Comparison of ENCODE assay signal across 22 cellular contexts in genomic region chr14:103574104-103574503, GRCh38. TPM values are rescaled to one million over a fixed set of nuclear protein-coding genes. Genes with fewer than 3 reads are reported as not detected.
DNase-seq lines count a peak whose midpoint lies in the region; ATAC-seq and TF ChIP-seq lines count a peak whose summit lies in the region.
"Had no signal": no experiment of that assay in that cellular context is flagged by ENCODE, and none has a peak within 500 bp of the region (broad histone marks: within the 10 kb centered on the region; RNA-seq: fewer than 3 reads in every experiment).

No MANE protein-coding gene starts in this region.

- H3K4me1 ChIP-seq in esophagus (ENCODE audit: control insufficient read depth in 2 of 2, insufficient read depth in 2 of 2, low read length in 1 of 2): peaks cover 2 to 12% of the 10 kb centered on the region in 2 donors
- peaks cover 66% of the 10 kb centered on the region for H3K4me1 ChIP-seq in lower lobe of right lung
- H3K4me1 ChIP-seq in stomach smooth muscle (ENCODE audit: control insufficient read depth, insufficient read depth, low read length): peaks cover 34% of the 10 kb centered on the region
- H3K4me1 ChIP-seq in foreskin keratinocyte: peaks cover 4% of the 10 kb centered on the region
- H3K4me1 ChIP-seq: Caco-2 had no signal

- DNase-seq in RWPE1 (ENCODE audit: low spot score) (no peak), lower lobe of right lung (no peak), foreskin keratinocyte (no peak), NK-92 (lab: John Stamatoyannopoulos, UW; ENCODE audit: unreplicated experiment) (no peak), NCI-H2227 treated with DMSO at 0.1 percent for 48 hours (lab: John Stamatoyannopoulos, UW) (no peak), NCI-H1105 (lab: John Stamatoyannopoulos, UW) (no peak)
- DNase-seq: Caco-2; CD4-positive, CD25-positive, alpha-beta regulatory T cell; DMS153; EL; GOT3; Kasumi-1; MG63; NCI-H1092 treated with DMSO at 0.1 percent for 48 hours; NCI-H1694; NCI-H2081 treated with DMSO at 0.1 percent for 48 hours; NCI-H510A; NCI-H748 treated with DMSO at 0.1 percent for 48 hours; OCI-M1 had no signal

- POLR2A ChIA-PET in RWPE1 (lab: Yijun Ruan, JAX; ENCODE audit: low non-redundant PET): no interaction called here

- H3K27ac ChIP-seq in RWPE1: peak overlapping the region; percentile 90
- peak overlapping the region; percentile 27 to 56 for H3K27ac ChIP-seq in esophagus (ENCODE audit: low read depth in 2 of 2, low read length in 1 of 2)
- H3K27ac ChIP-seq in lower lobe of right lung: peak overlapping the region; percentile 7
- peak overlapping the region; percentile 84 for H3K27ac ChIP-seq in stomach smooth muscle (ENCODE audit: low read length)
- H3K27ac ChIP-seq in foreskin keratinocyte: no peak overlapping the region

- H3K4me3 ChIP-seq in esophagus (ENCODE audit: low read depth in 1 of 2, low read length in 2 of 2) (no peak overlapping the region), lower lobe of right lung (no peak overlapping the region), stomach smooth muscle (ENCODE audit: low read length in 2 of 2) (no peak overlapping the region)
- H3K4me3 ChIP-seq: GM12878, MG63 had no signal

- WGBS in esophagus, 2 donors: 46 to 55% methylated on average over 6 of the region's 6 CpGs

- TF ChIP-seq CTCF in RWPE1 (conservative IDR thresholded peaks at IDR 0.05; ENCODE audit: low read depth): no peak
- no peak for TF ChIP-seq CTCF in lower lobe of right lung (IDR thresholded peaks at IDR 0.05)
- no peak for TF ChIP-seq CTCF in foreskin keratinocyte (conservative IDR thresholded peaks at IDR 0.05)

- intact Hi-C loops in lower lobe of right lung (cut with DNase I): no loop called here

- ATAC-seq in lower lobe of right lung: no peak
- no peak for ATAC-seq in foreskin keratinocyte
- ATAC-seq: GM12878 had no signal

- peaks cover 0 to 14% of the 10 kb centered on the region in 2 donors for H3K36me3 ChIP-seq in esophagus (ENCODE audit: control insufficient read depth in 2 of 2, insufficient read depth in 2 of 2, low read length in 1 of 2)
- peaks cover 40% of the 10 kb centered on the region for H3K36me3 ChIP-seq in lower lobe of right lung
- peaks cover 4 to 12% of the 10 kb centered on the region in 2 donors for H3K36me3 ChIP-seq in stomach smooth muscle (ENCODE audit: control insufficient read depth in 2 of 2, insufficient read depth in 2 of 2, low read length in 2 of 2)

- H3K9ac ChIP-seq in stomach smooth muscle (ENCODE audit: low read length in 2 of 2): no peak overlapping the region

- CTCF ChIA-PET in RWPE1 (lab: Yijun Ruan, JAX): interaction anchor here (1.0 kb wide), 1 partner anchor 119 kb away, joined by 3 read pairs; no protein-coding TSS in a partner anchor

- H3K27me3 ChIP-seq in esophagus (ENCODE audit: control insufficient read depth in 1 of 2, insufficient read depth in 2 of 2, low read length in 2 of 2) (no peaks in the 10 kb centered on the region), lower lobe of right lung (ENCODE audit: low read depth) (no peaks in the 10 kb centered on the region), stomach smooth muscle (ENCODE audit: control insufficient read depth in 1 of 2, insufficient read depth in 2 of 2, low read length in 2 of 2) (no peaks in the 10 kb centered on the region), foreskin keratinocyte (no peaks in the 10 kb centered on the region)
- H3K27me3 ChIP-seq: MG63 had no signal

- no peaks in the 10 kb centered on the region for H3K9me3 ChIP-seq in esophagus (ENCODE audit: control insufficient read depth in 2 of 2, insufficient read depth in 1 of 2, low read depth in 1 of 2, low read length in 1 of 2)
- H3K9me3 ChIP-seq in lower lobe of right lung: no peaks in the 10 kb centered on the region
- no peaks in the 10 kb centered on the region for H3K9me3 ChIP-seq in stomach smooth muscle (ENCODE audit: control insufficient read depth in 2 of 2, low read length in 2 of 2)
- H3K9me3 ChIP-seq: Caco-2, MG63 had no signal

RNA-seq across cellular contexts. Expression of gene COA8, which starts 11.3 kb away (rescaled TPM):
- polyA plus RNA-seq in esophagus (10 to 100 TPM; 35.1 to 39.3 TPM), foreskin keratinocyte (76.4 and 88.0 TPM in 2 replicates)
- total RNA-seq in lower lobe of right lung (33.0 TPM), foreskin keratinocyte (46.2 and 46.5 TPM in 2 replicates)

RNA-seq across cellular contexts. Expression of gene BAG5, which starts 11.6 kb away (rescaled TPM):
- polyA plus RNA-seq in esophagus (10 to 100 TPM in 1 of 2 donors, 1 to 10 TPM in 1; 7.1 to 12.7 TPM), foreskin keratinocyte (9.0 and 11.1 TPM in 2 replicates)
- total RNA-seq in lower lobe of right lung (29.8 TPM), foreskin keratinocyte (25.7 and 28.0 TPM in 2 replicates)

RNA-seq across cellular contexts. Expression of gene TRMT61A, which starts 45.1 kb away (rescaled TPM):
- polyA plus RNA-seq in esophagus (10 to 100 TPM; 11.0 to 11.5 TPM), foreskin keratinocyte (13.8 and 14.9 TPM in 2 replicates)
- total RNA-seq in lower lobe of right lung (11.0 TPM), foreskin keratinocyte (12.0 and 14.1 TPM in 2 replicates)

RNA-seq across cellular contexts. Expression of gene CKB, which starts 51.5 kb away (rescaled TPM):
- polyA plus RNA-seq in esophagus (100 to 1,000 TPM; 117 to 134 TPM), foreskin keratinocyte (4.4 and 7.1 TPM in 2 replicates)
- total RNA-seq in lower lobe of right lung (115 TPM), foreskin keratinocyte (1.8 and 4.1 TPM in 2 replicates)

RNA-seq across cellular contexts. Expression of gene KLC1, which starts 54.9 kb away (rescaled TPM):
- polyA plus RNA-seq in esophagus (100 to 1,000 TPM in 1 of 2 donors, 10 to 100 TPM in 1; 69.8 to 102 TPM), foreskin keratinocyte (66.8 and 77.5 TPM in 2 replicates)
- total RNA-seq in lower lobe of right lung (171 TPM), foreskin keratinocyte (113 and 118 TPM in 2 replicates)
